2 cellular contexts compared by ENCODE assay signal in the genomic region with DNA sequence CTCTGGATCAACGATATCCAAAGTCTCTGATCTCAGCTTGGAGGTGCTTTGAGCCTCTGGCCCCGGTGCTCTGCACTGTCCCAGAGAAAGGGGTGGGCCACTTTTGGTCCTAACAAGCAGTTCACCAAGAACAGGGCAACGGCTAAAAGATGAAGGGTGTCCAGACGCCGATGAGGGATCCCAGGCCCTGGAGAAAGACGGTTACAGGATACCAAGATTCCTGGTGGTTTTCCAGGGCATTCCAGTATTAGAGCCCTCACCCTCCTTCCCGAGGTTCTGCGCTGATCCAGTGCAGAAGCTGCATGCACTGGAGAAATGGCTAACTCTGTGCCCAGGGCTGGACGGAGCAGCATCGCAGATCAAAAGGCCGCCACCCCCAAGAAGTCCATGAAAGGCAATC.
A peak's percentile ranks its signal among the peaks of the same experiment; 100 is the strongest.
TF ChIP-seq lines count a peak whose summit lies in the region.

No MANE protein-coding gene starts in this region.

TF ChIP-seq in GM23338, 12 proteins besides CTCF, POLR2A, EP300 and RAD21 (continued from another document):
- TF ChIP-seq, protein P1, sequence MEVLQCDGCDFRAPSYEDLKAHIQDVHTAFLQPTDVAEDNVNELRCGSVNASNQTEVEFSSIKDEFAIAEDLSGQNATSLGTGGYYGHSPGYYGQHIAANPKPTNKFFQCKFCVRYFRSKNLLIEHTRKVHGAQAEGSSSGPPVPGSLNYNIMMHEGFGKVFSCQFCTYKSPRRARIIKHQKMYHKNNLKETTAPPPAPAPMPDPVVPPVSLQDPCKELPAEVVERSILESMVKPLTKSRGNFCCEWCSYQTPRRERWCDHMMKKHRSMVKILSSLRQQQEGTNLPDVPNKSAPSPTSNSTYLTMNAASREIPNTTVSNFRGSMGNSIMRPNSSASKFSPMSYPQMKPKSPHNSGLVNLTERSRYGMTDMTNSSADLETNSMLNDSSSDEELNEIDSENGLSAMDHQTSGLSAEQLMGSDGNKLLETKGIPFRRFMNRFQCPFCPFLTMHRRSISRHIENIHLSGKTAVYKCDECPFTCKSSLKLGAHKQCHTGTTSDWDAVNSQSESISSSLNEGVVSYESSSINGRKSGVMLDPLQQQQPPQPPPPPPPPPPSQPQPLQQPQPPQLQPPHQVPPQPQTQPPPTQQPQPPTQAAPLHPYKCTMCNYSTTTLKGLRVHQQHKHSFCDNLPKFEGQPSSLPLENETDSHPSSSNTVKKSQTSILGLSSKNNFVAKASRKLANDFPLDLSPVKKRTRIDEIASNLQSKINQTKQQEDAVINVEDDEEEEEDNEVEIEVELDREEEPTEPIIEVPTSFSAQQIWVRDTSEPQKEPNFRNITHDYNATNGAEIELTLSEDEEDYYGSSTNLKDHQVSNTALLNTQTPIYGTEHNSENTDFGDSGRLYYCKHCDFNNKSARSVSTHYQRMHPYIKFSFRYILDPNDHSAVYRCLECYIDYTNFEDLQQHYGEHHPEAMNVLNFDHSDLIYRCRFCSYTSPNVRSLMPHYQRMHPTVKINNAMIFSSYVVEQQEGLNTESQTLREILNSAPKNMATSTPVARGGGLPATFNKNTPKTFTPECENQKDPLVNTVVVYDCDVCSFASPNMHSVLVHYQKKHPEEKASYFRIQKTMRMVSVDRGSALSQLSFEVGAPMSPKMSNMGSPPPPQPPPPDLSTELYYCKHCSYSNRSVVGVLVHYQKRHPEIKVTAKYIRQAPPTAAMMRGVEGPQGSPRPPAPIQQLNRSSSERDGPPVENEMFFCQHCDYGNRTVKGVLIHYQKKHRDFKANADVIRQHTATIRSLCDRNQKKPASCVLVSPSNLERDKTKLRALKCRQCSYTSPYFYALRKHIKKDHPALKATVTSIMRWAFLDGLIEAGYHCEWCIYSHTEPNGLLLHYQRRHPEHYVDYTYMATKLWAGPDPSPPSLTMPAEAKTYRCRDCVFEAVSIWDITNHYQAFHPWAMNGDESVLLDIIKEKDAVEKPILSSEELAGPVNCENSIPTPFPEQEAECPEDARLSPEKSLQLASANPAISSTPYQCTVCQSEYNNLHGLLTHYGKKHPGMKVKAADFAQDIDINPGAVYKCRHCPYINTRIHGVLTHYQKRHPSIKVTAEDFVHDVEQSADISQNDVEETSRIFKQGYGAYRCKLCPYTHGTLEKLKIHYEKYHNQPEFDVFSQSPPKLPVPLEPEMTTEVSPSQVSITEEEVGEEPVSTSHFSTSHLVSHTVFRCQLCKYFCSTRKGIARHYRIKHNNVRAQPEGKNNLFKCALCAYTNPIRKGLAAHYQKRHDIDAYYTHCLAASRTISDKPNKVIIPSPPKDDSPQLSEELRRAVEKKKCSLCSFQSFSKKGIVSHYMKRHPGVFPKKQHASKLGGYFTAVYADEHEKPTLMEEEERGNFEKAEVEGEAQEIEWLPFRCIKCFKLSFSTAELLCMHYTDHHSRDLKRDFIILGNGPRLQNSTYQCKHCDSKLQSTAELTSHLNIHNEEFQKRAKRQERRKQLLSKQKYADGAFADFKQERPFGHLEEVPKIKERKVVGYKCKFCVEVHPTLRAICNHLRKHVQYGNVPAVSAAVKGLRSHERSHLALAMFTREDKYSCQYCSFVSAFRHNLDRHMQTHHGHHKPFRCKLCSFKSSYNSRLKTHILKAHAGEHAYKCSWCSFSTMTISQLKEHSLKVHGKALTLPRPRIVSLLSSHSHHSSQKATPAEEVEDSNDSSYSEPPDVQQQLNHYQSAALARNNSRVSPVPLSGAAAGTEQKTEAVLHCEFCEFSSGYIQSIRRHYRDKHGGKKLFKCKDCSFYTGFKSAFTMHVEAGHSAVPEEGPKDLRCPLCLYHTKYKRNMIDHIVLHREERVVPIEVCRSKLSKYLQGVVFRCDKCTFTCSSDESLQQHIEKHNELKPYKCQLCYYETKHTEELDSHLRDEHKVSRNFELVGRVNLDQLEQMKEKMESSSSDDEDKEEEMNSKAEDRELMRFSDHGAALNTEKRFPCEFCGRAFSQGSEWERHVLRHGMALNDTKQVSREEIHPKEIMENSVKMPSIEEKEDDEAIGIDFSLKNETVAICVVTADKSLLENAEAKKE (CRISPR knock-in tag; IDR thresholded peaks at IDR 0.05): no peak

TF ChIP-seq in K562, 482 proteins besides CTCF, POLR2A, EP300 and RAD21:
- TF ChIP-seq, protein P2, sequence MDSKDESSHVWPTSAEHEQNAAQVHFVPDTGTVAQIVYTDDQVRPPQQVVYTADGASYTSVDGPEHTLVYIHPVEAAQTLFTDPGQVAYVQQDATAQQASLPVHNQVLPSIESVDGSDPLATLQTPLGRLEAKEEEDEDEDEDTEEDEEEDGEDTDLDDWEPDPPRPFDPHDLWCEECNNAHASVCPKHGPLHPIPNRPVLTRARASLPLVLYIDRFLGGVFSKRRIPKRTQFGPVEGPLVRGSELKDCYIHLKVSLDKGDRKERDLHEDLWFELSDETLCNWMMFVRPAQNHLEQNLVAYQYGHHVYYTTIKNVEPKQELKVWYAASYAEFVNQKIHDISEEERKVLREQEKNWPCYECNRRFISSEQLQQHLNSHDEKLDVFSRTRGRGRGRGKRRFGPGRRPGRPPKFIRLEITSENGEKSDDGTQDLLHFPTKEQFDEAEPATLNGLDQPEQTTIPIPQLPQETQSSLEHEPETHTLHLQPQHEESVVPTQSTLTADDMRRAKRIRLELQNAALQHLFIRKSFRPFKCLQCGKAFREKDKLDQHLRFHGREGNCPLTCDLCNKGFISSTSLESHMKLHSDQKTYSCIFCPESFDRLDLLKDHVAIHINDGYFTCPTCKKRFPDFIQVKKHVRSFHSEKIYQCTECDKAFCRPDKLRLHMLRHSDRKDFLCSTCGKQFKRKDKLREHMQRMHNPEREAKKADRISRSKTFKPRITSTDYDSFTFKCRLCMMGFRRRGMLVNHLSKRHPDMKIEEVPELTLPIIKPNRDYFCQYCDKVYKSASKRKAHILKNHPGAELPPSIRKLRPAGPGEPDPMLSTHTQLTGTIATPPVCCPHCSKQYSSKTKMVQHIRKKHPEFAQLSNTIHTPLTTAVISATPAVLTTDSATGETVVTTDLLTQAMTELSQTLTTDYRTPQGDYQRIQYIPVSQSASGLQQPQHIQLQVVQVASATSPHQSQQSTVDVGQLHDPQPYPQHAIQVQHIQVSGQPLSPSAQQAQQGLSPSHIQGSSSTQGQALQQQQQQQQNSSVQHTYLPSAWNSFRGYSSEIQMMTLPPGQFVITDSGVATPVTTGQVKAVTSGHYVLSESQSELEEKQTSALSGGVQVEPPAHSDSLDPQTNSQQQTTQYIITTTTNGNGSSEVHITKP (IDR thresholded peaks at IDR 0.05; ENCODE audit: partially characterized antibody): peak; percentile 51
- TF ChIP-seq ZZZ3 (IDR thresholded peaks at IDR 0.05): no peak
